ENCODE assay signal across 8 cellular contexts in the genomic region with DNA sequence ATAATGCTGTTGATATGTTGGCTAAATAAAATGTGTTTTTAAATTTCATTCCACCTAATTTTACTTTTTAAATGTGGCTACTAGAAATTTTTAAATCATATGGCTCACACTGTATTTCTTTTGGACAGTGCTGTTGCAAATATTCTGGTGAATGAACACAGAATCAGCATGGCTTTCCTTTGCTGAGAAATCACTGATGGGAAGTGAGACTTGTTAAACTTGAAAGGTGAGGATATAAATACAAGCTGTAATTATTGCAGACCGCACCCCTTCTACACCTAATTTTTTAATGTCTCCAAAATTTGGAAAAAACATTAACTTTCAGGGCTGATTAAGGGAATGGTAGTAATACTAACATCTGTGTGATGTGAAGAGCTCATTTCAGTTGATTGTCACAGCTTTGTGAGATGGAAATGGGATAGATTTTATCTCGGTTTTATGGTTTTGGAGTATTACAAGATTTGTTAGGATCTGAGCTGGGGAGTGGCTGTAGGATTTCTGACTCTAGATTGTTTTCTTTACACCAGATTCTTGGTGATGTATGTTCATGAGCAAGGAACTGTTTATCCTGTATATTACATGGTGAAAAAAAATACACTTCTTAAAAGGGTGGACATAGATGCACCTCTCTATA. TPM values are rescaled to one million over a fixed set of nuclear protein-coding genes. Genes with fewer than 3 reads are reported as not detected.
DNase-seq lines count a peak whose midpoint lies in the region; ATAC-seq and TF ChIP-seq lines count a peak whose summit lies in the region.

No MANE protein-coding gene starts in this region.

- H2AFZ ChIP-seq in mesenchymal stem cell (ENCODE audit: low read depth, low read length), result no peak overlapping the region

- H3K36me3 ChIP-seq in right atrium auricular region, result peaks cover 2% of the 10 kb centered on the region
- peaks cover 5% of the 10 kb centered on the region for H3K36me3 ChIP-seq in adipocyte (ENCODE audit: control insufficient read depth, insufficient read depth, low read length, severe bottlenecking)
- peaks cover 2 to 9% of the 10 kb centered on the region in 2 experiments for H3K36me3 ChIP-seq in mesenchymal stem cell (ENCODE audit: control insufficient read depth in 1 of 2, insufficient read depth in 2 of 2, low read depth in 1 of 2, low read length in 2 of 2)

- WGBS in mesenchymal stem cell, result 66% methylated on average over 1 of the region's 2 CpGs

- H3K23ac ChIP-seq in mesenchymal stem cell (ENCODE audit: low read length in 2 of 2), result no peak overlapping the region

- no peak overlapping the region for H4K91ac ChIP-seq in mesenchymal stem cell (ENCODE audit: low read length)

- H3K14ac ChIP-seq in mesenchymal stem cell (ENCODE audit: low read length in 2 of 2), result no peak overlapping the region

- peak overlapping the region; percentile 89 for H3K9ac ChIP-seq in adipocyte (ENCODE audit: low read length)
- peak overlapping the region; percentile 92 for H3K9ac ChIP-seq in mesenchymal stem cell (ENCODE audit: low read length)

- H2BK12ac ChIP-seq in mesenchymal stem cell (ENCODE audit: low read length in 2 of 2), result no peak overlapping the region

- no peak overlapping the region for H3K4ac ChIP-seq in mesenchymal stem cell (ENCODE audit: low read depth in 1 of 2, low read length in 2 of 2)

- peaks cover 10% of the 10 kb centered on the region for H3K79me1 ChIP-seq in mesenchymal stem cell (replicated peaks; ENCODE audit: low read length, poor library complexity, severe bottlenecking)

- no peaks in the 10 kb centered on the region for H3K27me3 ChIP-seq in right atrium auricular region
- H3K27me3 ChIP-seq in adipocyte (replicated peaks; ENCODE audit: control insufficient read depth, insufficient read depth, low read length), result no peaks in the 10 kb centered on the region
- no peaks in the 10 kb centered on the region for H3K27me3 ChIP-seq in mesenchymal stem cell (ENCODE audit: control insufficient read depth in 1 of 2, insufficient read depth in 1 of 2, low read length in 2 of 2)

- no peak overlapping the region for H2BK15ac ChIP-seq in mesenchymal stem cell (ENCODE audit: low read depth, poor library complexity, severe bottlenecking)

- ATAC-seq in Right ventricle myocardium inferior, result no peak
- no peak for ATAC-seq in HG02970 (IDR thresholded peaks at IDR 0.05; ENCODE audit: low FRiP score, unreplicated experiment)
- no peak for ATAC-seq in HG03378 (IDR thresholded peaks at IDR 0.05; ENCODE audit: unreplicated experiment)

- no peak overlapping the region for H4K8ac ChIP-seq in mesenchymal stem cell (ENCODE audit: low read length)

- no peak overlapping the region for H3K18ac ChIP-seq in mesenchymal stem cell (ENCODE audit: low read depth in 1 of 2, low read length in 2 of 2)

- H2BK120ac ChIP-seq in mesenchymal stem cell (ENCODE audit: low read depth, low read length), result no peak overlapping the region

- H3K27ac ChIP-seq in right atrium auricular region (no peak overlapping the region), mesenchymal stem cell (ENCODE audit: low read length, poor library complexity, severe bottlenecking) (no peak overlapping the region)

- H3K4me1 ChIP-seq in right atrium auricular region (peaks cover 0 to 29% of the 10 kb centered on the region in 2 donors), adipocyte (ENCODE audit: control insufficient read depth, insufficient read depth, low read length) (peaks cover 26% of the 10 kb centered on the region), mesenchymal stem cell (ENCODE audit: control insufficient read depth, insufficient read depth, low read depth, low read length) (peaks cover 10% of the 10 kb centered on the region)

- H2AK5ac ChIP-seq in mesenchymal stem cell (ENCODE audit: low read length, severe bottlenecking), result no peak overlapping the region

- no peaks in the 10 kb centered on the region for H3K9me3 ChIP-seq in right atrium auricular region
- no peaks in the 10 kb centered on the region for H3K9me3 ChIP-seq in adipocyte (ENCODE audit: control insufficient read depth, low read length)
- H3K9me3 ChIP-seq in mesenchymal stem cell (ENCODE audit: control insufficient read depth, low read length), result no peaks in the 10 kb centered on the region

- peak overlapping the region; percentile 89 to 93 for H3K4me3 ChIP-seq in right atrium auricular region
- H3K4me3 ChIP-seq in adipocyte (ENCODE audit: low read length), result peak overlapping the region; percentile 90
- H3K4me3 ChIP-seq in mesenchymal stem cell (ENCODE audit: insufficient read depth in 1 of 2, low read depth in 1 of 2, low read length in 2 of 2), result peak overlapping the region in 1 of 2 experiments; percentile 87

- intact Hi-C loops in Right ventricle myocardium inferior (cut with DNase I), result loop anchor here (2.0 to 10.0 kb wide), 3 partner anchors 73 to 397 kb away; a partner anchor contains a TSS

- H3K4me2 ChIP-seq in mesenchymal stem cell (ENCODE audit: low read length, poor library complexity, severe bottlenecking), result peak overlapping the region; percentile 31

- DNase-seq in right atrium auricular region (ENCODE audit: low spot score) (no peak), Right ventricle myocardium inferior (ENCODE audit: missing footprints) (no peak), adipocyte (ENCODE audit: low read depth) (no peak), mesenchymal stem cell (no peak), middle frontal gyrus (ENCODE audit: extremely low spot score, low spot score) (no peak)
- DNase-seq in NK-92 treated with Interleukin-12 subunit alpha and Interleukin-12 subunit beta, amount 100 ng/mL, for 24 hours (lab: John Stamatoyannopoulos, UW), result no peak

- TF ChIP-seq CTCF in right atrium auricular region (IDR thresholded peaks at IDR 0.05), result no peak

- H2BK5ac ChIP-seq in mesenchymal stem cell (ENCODE audit: low read depth, low read length, poor library complexity, severe bottlenecking), result no peak overlapping the region

RNA-seq across cellular contexts. Expression of a gene that starts 1.3 kb away (rescaled TPM):
- total RNA-seq in right atrium auricular region (10 to 100 TPM; 19.7 to 21.8 TPM), Right ventricle myocardium inferior (24.9 TPM)
- 7.5 TPM for polyA plus RNA-seq in mesenchymal stem cell (2013, experiment 1 of 2)
- polyA plus RNA-seq in mesenchymal stem cell (2013, experiment 2 of 2), result 7.1 TPM

RNA-seq across cellular contexts. Expression of a gene that starts 32.3 kb away (rescaled TPM):
- total RNA-seq in right atrium auricular region (1 to 10 TPM; 1.5 to 2.3 TPM), Right ventricle myocardium inferior (5.6 TPM)
- 0.06 TPM for polyA plus RNA-seq in mesenchymal stem cell (2013, experiment 1 of 2)
- not detected for polyA plus RNA-seq in mesenchymal stem cell (2013, experiment 2 of 2)
